ENCODE assay signal across 18 cellular contexts in genomic region chr1:206658981-206659273, GRCh38. TPM values are rescaled to one million over a fixed set of nuclear protein-coding genes. Genes with fewer than 3 reads are reported as not detected.
DNase-seq lines count a peak whose midpoint lies in the region; ATAC-seq and TF ChIP-seq lines count a peak whose summit lies in the region.
"Had no signal": no experiment of that assay in that cellular context is flagged by ENCODE, and none has a peak within 500 bp of the region (broad histone marks: within the 10 kb centered on the region; RNA-seq: fewer than 3 reads in every experiment).

No MANE protein-coding gene starts in this region.

- H2AFZ ChIP-seq in MM.1S (ENCODE audit: low read length), result 0 out of 2 replicates have a peak overlapping the region, but pooled peaks have one; percentile 8
- peak overlapping the region; percentile 18 for H2AFZ ChIP-seq in neuronal stem cell (ENCODE audit: low read length)
- H2AFZ ChIP-seq in osteoblast (ENCODE audit: low read length), result no peak overlapping the region

- H4K20me1 ChIP-seq in DOHH2 (ENCODE audit: control insufficient read depth, insufficient read depth, low read depth, low read length) (no peaks in the 10 kb centered on the region), MM.1S (ENCODE audit: insufficient read depth, low read length) (no peaks in the 10 kb centered on the region), osteoblast (ENCODE audit: insufficient read depth, low read length) (no peaks in the 10 kb centered on the region)

- no peak overlapping the region for H4K8ac ChIP-seq in neuronal stem cell (ENCODE audit: low read depth, low read length)

- H3K79me2 ChIP-seq in DOHH2 (ENCODE audit: control insufficient read depth, low read length) (no peaks in the 10 kb centered on the region), MM.1S (ENCODE audit: low read length) (no peaks in the 10 kb centered on the region), osteoblast (ENCODE audit: insufficient read depth, low read length) (no peaks in the 10 kb centered on the region)

- peaks cover 19% of the 10 kb centered on the region; the same call in 1 of the 2 replicates for H3F3A ChIP-seq in DOHH2 (ENCODE audit: control insufficient read depth, insufficient read depth)
- H3F3A ChIP-seq in MM.1S (ENCODE audit: insufficient read depth, low read length), result no peaks in the 10 kb centered on the region

- H2BK15ac ChIP-seq in neuronal stem cell (ENCODE audit: low read length), result no peak overlapping the region

- no peaks in the 10 kb centered on the region for H3K36me3 Mint-ChIP-seq in immature natural killer cell
- H3K36me3 Mint-ChIP-seq: stimulated activated naive B cell treated with anti-CD40 and anti-IgM and Interleukin-4, amounts not matched to agents 10 μg/mL and 1 μg/mL and 100 μg/mL, for 72 hours had no signal

- H4K91ac ChIP-seq in neuronal stem cell (ENCODE audit: low read depth, low read length, poor library complexity), result no peak overlapping the region

- no peak overlapping the region for H2AK5ac ChIP-seq in neuronal stem cell (ENCODE audit: low read depth, low read length)

- no peak overlapping the region for H3K14ac ChIP-seq in neuronal stem cell (ENCODE audit: low read length)

- no peak overlapping the region for H3K4ac ChIP-seq in neuronal stem cell (ENCODE audit: low read length)

- no peaks in the 10 kb centered on the region for H3K79me1 ChIP-seq in neuronal stem cell (ENCODE audit: low read depth, low read length)

- H3K4me1 Mint-ChIP-seq in immature natural killer cell, result peaks cover 0 to 19% of the 10 kb centered on the region in 2 donors

- H2BK120ac ChIP-seq in neuronal stem cell (ENCODE audit: low read depth, low read length), result no peak overlapping the region

- no peaks in the 10 kb centered on the region for H3K9me3 Mint-ChIP-seq in immature natural killer cell
- H3K9me3 Mint-ChIP-seq: central memory CD8-positive, alpha-beta T cell; stimulated activated naive B cell treated with anti-CD40 and anti-IgM and Interleukin-4, amounts not matched to agents 10 μg/mL and 1 μg/mL and 100 μg/mL, for 72 hours had no signal

- no peak overlapping the region for H3K9ac ChIP-seq in MM.1S (ENCODE audit: low read length)
- H3K9ac ChIP-seq in neuronal stem cell (ENCODE audit: low read depth, low read length, poor library complexity), result no peak overlapping the region

- H3K36me3 ChIP-seq in DOHH2 (ENCODE audit: control insufficient read depth, low read length) (0 out of 2 replicates have a peak, but pooled peaks cover 2% of the 10 kb centered on the region), MM.1S (replicated peaks; ENCODE audit: insufficient read depth, low read length) (no peaks in the 10 kb centered on the region), neuronal stem cell (replicated peaks in 1 of 2; ENCODE audit: control insufficient read depth in 2 of 2, insufficient read depth in 2 of 2, low read length in 2 of 2) (no peaks in the 10 kb centered on the region), osteoblast (ENCODE audit: insufficient read depth, low read length) (no peaks in the 10 kb centered on the region)
- H3K36me3 ChIP-seq: spleen, uterus had no signal

- peaks cover 39% of the 10 kb centered on the region for H3K4me1 ChIP-seq in DOHH2 (ENCODE audit: control insufficient read depth, low read length)
- H3K4me1 ChIP-seq in MM.1S (ENCODE audit: low read length), result peaks cover 15% of the 10 kb centered on the region
- H3K4me1 ChIP-seq in right cardiac atrium (ENCODE audit: control insufficient read depth, insufficient read depth, low read length), result peaks cover 36% of the 10 kb centered on the region
- peaks cover 16 to 18% of the 10 kb centered on the region in 2 donors for H3K4me1 ChIP-seq in neuronal stem cell (ENCODE audit: control insufficient read depth in 2 of 2, insufficient read depth in 1 of 2, low read depth in 1 of 2, low read length in 2 of 2)
- H3K4me1 ChIP-seq in osteoblast (ENCODE audit: insufficient read depth, low read length), result peaks cover 14% of the 10 kb centered on the region
- H3K4me1 ChIP-seq: foreskin keratinocyte had no signal

- H3K4me2 ChIP-seq in DOHH2 (ENCODE audit: low read length) (peak overlapping the region; percentile 84), MM.1S (ENCODE audit: low read depth, low read length) (peak overlapping the region; percentile 63; the same call in 1 of the 2 replicates), neuronal stem cell (ENCODE audit: insufficient read depth, low read length, poor library complexity, severe bottlenecking) (no peak overlapping the region), osteoblast (ENCODE audit: insufficient read depth, low read length) (no peak overlapping the region)

- no peak overlapping the region for H2BK5ac ChIP-seq in neuronal stem cell (ENCODE audit: low read length)

- DNase-seq in MM.1S (no peak), right cardiac atrium (peak in 1 of 3 donors; percentile 59), neuronal stem cell (ENCODE audit: low spot score) (no peak), immature natural killer cell (no peak), osteoblast (ENCODE audit: insufficient read length, low spot score, missing footprints) (no peak)
- DNase-seq: foreskin keratinocyte, NCI-H187, NCI-H510A, occipital lobe, uterus had no signal

- H2BK12ac ChIP-seq in neuronal stem cell (ENCODE audit: low read length), result peak overlapping the region; percentile 48

- intact Hi-C loops in right cardiac atrium (cut with DNase I), result loop anchor here in 2 of 4 donors (10.0 kb wide), 1 partner anchor 66 kb away; no protein-coding TSS in a partner anchor

- H3K27ac Mint-ChIP-seq in immature natural killer cell, result no peak overlapping the region

- peak overlapping the region; percentile 21 for H3K18ac ChIP-seq in neuronal stem cell (ENCODE audit: low read length)

- H3K4me3 ChIP-seq in DOHH2 (ENCODE audit: low read length), result peak overlapping the region; percentile 68
- H3K4me3 ChIP-seq in MM.1S (ENCODE audit: low read length), result no peak overlapping the region
- no peak overlapping the region for H3K4me3 ChIP-seq in right cardiac atrium (ENCODE audit: low read length)
- no peak overlapping the region for H3K4me3 ChIP-seq in neuronal stem cell (ENCODE audit: low read length in 2 of 2)
- no peak overlapping the region for H3K4me3 ChIP-seq in osteoblast (ENCODE audit: insufficient read depth, low read length)
- H3K4me3 ChIP-seq: uterus had no signal

- TF ChIP-seq CTCF in DOHH2 (IDR thresholded peaks at IDR 0.05; ENCODE audit: low read depth, low read length, poor library complexity, severe bottlenecking) (no peak), MM.1S (IDR thresholded peaks at IDR 0.05; ENCODE audit: low read length) (no peak), osteoblast (IDR thresholded peaks at IDR 0.05; ENCODE audit: extremely low read depth, low read depth, low read length) (no peak)

- H3K9me2 ChIP-seq in DOHH2 (replicated peaks; ENCODE audit: control insufficient read depth, low read length) (no peaks in the 10 kb centered on the region), MM.1S (replicated peaks; ENCODE audit: insufficient read depth, low read length) (no peaks in the 10 kb centered on the region)

- no peak overlapping the region for H3K23ac ChIP-seq in neuronal stem cell (ENCODE audit: low read depth, low read length, poor library complexity)

- 56% methylated on average over 7 of the region's 7 CpGs for WGBS in right cardiac atrium
- no CpG with 5 or more reads among the region's 7 CpGs for WGBS in neuronal stem cell (ENCODE audit: extremely low coverage in 2 of 2, insufficient read length in 2 of 2, insufficient replicate concordance in 1 of 2), 2 donors

- no peaks in the 10 kb centered on the region for H3K9me3 ChIP-seq in DOHH2 (ENCODE audit: control insufficient read depth, insufficient read depth, low read length)
- H3K9me3 ChIP-seq in MM.1S (replicated peaks; ENCODE audit: insufficient read depth, low read length), result no peaks in the 10 kb centered on the region
- H3K9me3 ChIP-seq in right cardiac atrium (ENCODE audit: control insufficient read depth, low read length), result no peaks in the 10 kb centered on the region
- H3K9me3 ChIP-seq in neuronal stem cell (replicated peaks in 1 of 2; ENCODE audit: control insufficient read depth in 2 of 2, insufficient read depth in 1 of 2, low read depth in 1 of 2, low read length in 2 of 2), result no peaks in the 10 kb centered on the region
- no peaks in the 10 kb centered on the region for H3K9me3 ChIP-seq in osteoblast (ENCODE audit: low read depth, low read length)
- H3K9me3 ChIP-seq: Caco-2, spleen, uterus had no signal

- peaks cover 0 to 22% (median 4%) of the 10 kb centered on the region in 3 donors for H3K27me3 Mint-ChIP-seq in immature natural killer cell (ENCODE audit: low read depth in 3 of 3)

- ATAC-seq in right cardiac atrium (peak; percentile 4 to 22), GM18520 (IDR thresholded peaks at IDR 0.05; ENCODE audit: unreplicated experiment) (no peak), GM19328 (IDR thresholded peaks at IDR 0.05; ENCODE audit: unreplicated experiment) (no peak)
- ATAC-seq: Panc1 had no signal

- H3K27ac ChIP-seq in DOHH2 (ENCODE audit: low read depth, low read length) (peak overlapping the region; percentile 67; the same call in 1 of the 2 replicates), MM.1S (ENCODE audit: low read length) (no peak overlapping the region), right cardiac atrium (ENCODE audit: low read length) (peak overlapping the region; percentile 81), neuronal stem cell (replicated peaks; ENCODE audit: low read length) (no peak overlapping the region), osteoblast (ENCODE audit: low read depth, low read length) (no peak overlapping the region)
- H3K27ac ChIP-seq: foreskin keratinocyte, uterus had no signal

- H3K27me3 ChIP-seq in DOHH2 (ENCODE audit: control insufficient read depth, low read length) (peaks cover 22% of the 10 kb centered on the region), MM.1S (replicated peaks; ENCODE audit: insufficient read depth, low read length) (0 out of 2 replicates have a peak, but pooled peaks cover 11% of the 10 kb centered on the region), right cardiac atrium (ENCODE audit: control insufficient read depth, insufficient read depth) (no peaks in the 10 kb centered on the region), neuronal stem cell (ENCODE audit: control insufficient read depth in 3 of 3, insufficient read depth in 3 of 3, low read depth in 1 of 3, low read length in 3 of 3) (peaks cover 0 to 44% (median 3%) of the 10 kb centered on the region in 3 experiments), osteoblast (ENCODE audit: insufficient read depth, low read length) (peaks cover 21% of the 10 kb centered on the region)
- H3K27me3 ChIP-seq: uterus had no signal

- no peak overlapping the region for H3K4me3 Mint-ChIP-seq in immature natural killer cell
- H3K4me3 Mint-ChIP-seq: central memory CD8-positive, alpha-beta T cell had no signal

RNA-seq across cellular contexts. Expression of gene DYRK3, which starts 23.6 kb away (rescaled TPM):
- total RNA-seq in right cardiac atrium, result 10 to 100 TPM; 15.7 to 29.8 (median 23.4) TPM
- polyA plus RNA-seq in right cardiac atrium, result 17.0 TPM
- polyA plus RNA-seq in neuronal stem cell (2013, experiment 1 of 2), result 15.3 TPM
- 15.9 TPM for polyA plus RNA-seq in neuronal stem cell (2013, experiment 2 of 2)
- polyA plus RNA-seq in immature natural killer cell, result not detected
- total RNA-seq in osteoblast, result 52.1 and 54.8 TPM in 2 replicates
- total RNA-seq: Caco-2 had no signal

RNA-seq across cellular contexts. Expression of gene MAPKAPK2, which starts 25.8 kb away (rescaled TPM):
- 100 to 1,000 TPM; 192 to 221 (median 216) TPM for total RNA-seq in right cardiac atrium
- 129 TPM for polyA plus RNA-seq in right cardiac atrium
- 54.3 TPM for polyA plus RNA-seq in neuronal stem cell (2013, experiment 1 of 2)
- polyA plus RNA-seq in neuronal stem cell (2013, experiment 2 of 2), result 54.2 TPM
- 1 to 10 TPM; 3.5 to 7.2 (median 4.1) TPM for polyA plus RNA-seq in immature natural killer cell
- total RNA-seq in osteoblast, result 38.0 and 40.1 TPM in 2 replicates

RNA-seq across cellular contexts. Expression of gene EIF2D, which starts 46.7 kb away (rescaled TPM):
- total RNA-seq in right cardiac atrium, result 10 to 100 TPM; 24.6 to 28.0 (median 25.8) TPM
- 23.0 TPM for polyA plus RNA-seq in right cardiac atrium
- polyA plus RNA-seq in neuronal stem cell (2013, experiment 1 of 2), result 36.1 TPM
- polyA plus RNA-seq in neuronal stem cell (2013, experiment 2 of 2), result 34.0 TPM
- 10 to 100 TPM; 12.9 to 24.2 (median 20.8) TPM for polyA plus RNA-seq in immature natural killer cell
- total RNA-seq in osteoblast, result 52.8 and 53.6 TPM in 2 replicates

Comparison
In these comparisons a context has a peak if more than half of its experiments do, and no peak if none do; other contexts are left out.
1. H3K27ac ChIP-seq: peak in DOHH2 (single experiment) and right cardiac atrium (single experiment); none in MM.1S (single experiment), neuronal stem cell (single experiment) and osteoblast (single experiment).
2. H3K4me2 ChIP-seq: peak in DOHH2 (single experiment) and MM.1S (single experiment); none in neuronal stem cell (single experiment) and osteoblast (single experiment).
3. ATAC-seq: peak in right cardiac atrium (2 of 2); none in GM18520 (single experiment) and GM19328 (single experiment).